Comparison of ENCODE assay signal across 20 cellular contexts in genomic region chr4:76576824-76577223, GRCh38.
DNase-seq lines count a peak whose midpoint lies in the region; ATAC-seq, FAIRE-seq and TF ChIP-seq lines count a peak whose summit lies in the region.
"Had no signal": no experiment of that assay in that cellular context is flagged by ENCODE, and none has a peak within 500 bp of the region (broad histone marks: within the 10 kb centered on the region; RNA-seq: fewer than 3 reads in every experiment).

No MANE protein-coding gene starts in this region.

- FAIRE-seq in G401.6 (lab: Jason Lieb, UNC) (peak; percentile 77), TTC549 (lab: Jason Lieb, UNC) (peak; percentile 70), frontal cortex (lab: Jason Lieb, UNC) (peak; percentile 64), pancreas (lab: Jason Lieb, UNC) (peak; percentile 54)
- FAIRE-seq: A549, GM12892 had no signal

- intact Hi-C loops in pancreas (cut with DNase I) = no loop called here

- H3K27me3 ChIP-seq in pancreas = no peaks in the 10 kb centered on the region
- H3K27me3 ChIP-seq: BE2C; BLaER1 treated with 17β-estradiol and CSF1 and Interleukin-3, amounts not matched to agents 10 nM and 100 nM had no signal

- TF ChIP-seq CTCF in pancreas (IDR thresholded peaks at IDR 0.05) = no peak

- no peak for DNase-seq in frontal cortex (ENCODE audit: low spot score in 2 of 2)
- DNase-seq in pancreas = no peak
- no peak for DNase-seq in OCI-M1 (lab: John Stamatoyannopoulos, UW)
- DNase-seq in D341Med (ENCODE audit: low spot score) = no peak
- DNase-seq: ACHN; AML-193; BE2C; CD4-positive, alpha-beta T cell; CD8-positive, alpha-beta memory T cell; DMS53; DMS79 treated with DMSO at 0.1 percent for 48 hours; GM23248; H7; HCEC 1CT had no signal

- no peaks in the 10 kb centered on the region for H3K36me3 ChIP-seq in pancreas
- H3K36me3 ChIP-seq: BE2C; BLaER1 treated with 17β-estradiol and CSF1 and Interleukin-3, amounts not matched to agents 10 nM and 100 nM had no signal

- ATAC-seq in pancreas = no peak
- no peak for ATAC-seq in HG02970 (IDR thresholded peaks at IDR 0.05; ENCODE audit: low FRiP score, unreplicated experiment)
- ATAC-seq: A549 had no signal

- no peak overlapping the region for H3K4me3 ChIP-seq in pancreas
- H3K4me3 ChIP-seq: A549; BLaER1 treated with 17β-estradiol and CSF1 and Interleukin-3, amounts not matched to agents 10 nM and 100 nM; GM23248 had no signal

- no peaks in the 10 kb centered on the region for H3K9me3 ChIP-seq in pancreas
- H3K9me3 ChIP-seq: A549, BE2C had no signal

- no peak overlapping the region for H3K27ac ChIP-seq in pancreas
- H3K27ac ChIP-seq: A549; BLaER1 treated with 17β-estradiol and CSF1 and Interleukin-3, amounts not matched to agents 10 nM and 100 nM; GM23248 had no signal

- H3K4me1 ChIP-seq in pancreas = peaks cover 0 to 4% (median 3%) of the 10 kb centered on the region in 3 donors

- 77 to 86% methylated on average over 4 of the region's 4 CpGs for WGBS in pancreas, 2 donors
